ENCODE assay signal across 9 cellular contexts in genomic region chr15:63372018-63372705, GRCh38. TPM values are rescaled to one million over a fixed set of nuclear protein-coding genes. Genes with fewer than 3 reads are reported as not detected.
DNase-seq lines count a peak whose midpoint lies in the region; ATAC-seq, FAIRE-seq and TF ChIP-seq lines count a peak whose summit lies in the region.
"Had no signal": no experiment of that assay in that cellular context is flagged by ENCODE, and none has a peak within 500 bp of the region (broad histone marks: within the 10 kb centered on the region; RNA-seq: fewer than 3 reads in every experiment).

No MANE protein-coding gene starts in this region.

- no peak overlapping the region for H3K4me3 Mint-ChIP-seq in nephron

- DNase-seq in AG20443 (ENCODE audit: low spot score) (peak; percentile 91), M059J (ENCODE audit: low read depth) (peak; percentile 97), bronchial epithelial cell (ENCODE audit: low read depth) (peak; percentile 99), Karpas-422 (no peak), cortex of kidney (lab: John Stamatoyannopoulos, UW) (no peak)
- no peak for DNase-seq in effector CD8-positive, alpha-beta T cell (lab: John Stamatoyannopoulos, UW)

- H3K9me3 ChIP-seq in Karpas-422 (ENCODE audit: low read length) = no peaks in the 10 kb centered on the region

- H3K9ac ChIP-seq in Karpas-422 (ENCODE audit: low read length) = no peak overlapping the region

- H3K79me2 ChIP-seq in Karpas-422 (ENCODE audit: low read length) = no peaks in the 10 kb centered on the region

- H3K4me3 ChIP-seq in bronchial epithelial cell (ENCODE audit: low read depth, low read length) = no peak overlapping the region
- H3K4me3 ChIP-seq in Karpas-422 (ENCODE audit: low read length) = no peak overlapping the region
- H3K4me3 ChIP-seq: cardiac muscle cell had no signal

- H3K27me3 ChIP-seq in bronchial epithelial cell (ENCODE audit: control insufficient read depth, insufficient read depth, low read length) (no peaks in the 10 kb centered on the region), Karpas-422 (ENCODE audit: low read length) (no peaks in the 10 kb centered on the region)
- H3K27me3 ChIP-seq: cardiac muscle cell had no signal

- no peak for FAIRE-seq in bronchial epithelial cell (lab: Jason Lieb, UNC)

- no peak for TF ChIP-seq CTCF in bronchial epithelial cell (IDR thresholded peaks at IDR 0.05; ENCODE audit: insufficient read depth, low read length, severe bottlenecking)
- no peak for TF ChIP-seq CTCF in nephron (IDR thresholded peaks at IDR 0.05; ENCODE audit: unreplicated experiment in 3 of 3)

- H3K27ac Mint-ChIP-seq in nephron = peak overlapping the region in 2 of 3 experiments; percentile 64 to 74

- no peaks in the 10 kb centered on the region for H3K36me3 Mint-ChIP-seq in nephron (ENCODE audit: low read depth)

- no peaks in the 10 kb centered on the region for H4K20me1 ChIP-seq in Karpas-422 (ENCODE audit: insufficient read depth, low read depth, low read length)

- H3K9me2 ChIP-seq in Karpas-422 (replicated peaks; ENCODE audit: insufficient read depth, low read length) = no peaks in the 10 kb centered on the region

- H3K36me3 ChIP-seq in bronchial epithelial cell (ENCODE audit: control insufficient read depth, insufficient read depth, low read length) (peaks cover 5% of the 10 kb centered on the region), Karpas-422 (ENCODE audit: insufficient read depth, low read length) (no peaks in the 10 kb centered on the region)
- H3K36me3 ChIP-seq: cardiac muscle cell had no signal

- no peak overlapping the region for H3K27ac ChIP-seq in Karpas-422 (ENCODE audit: low read length)
- H3K27ac ChIP-seq: cardiac muscle cell had no signal

- no peaks in the 10 kb centered on the region for H3K9me3 Mint-ChIP-seq in nephron

- peaks cover 33% of the 10 kb centered on the region for H3K4me1 Mint-ChIP-seq in nephron

- no peak overlapping the region for H2AFZ ChIP-seq in Karpas-422 (ENCODE audit: low read length)

- H3K4me1 ChIP-seq in Karpas-422 (ENCODE audit: low read length) = no peaks in the 10 kb centered on the region; the same call in 1 of the 2 replicates

- no peak overlapping the region for H3K4me2 ChIP-seq in Karpas-422 (ENCODE audit: low read depth, low read length, poor library complexity, severe bottlenecking)

- no peak for ATAC-seq in HG02840 (IDR thresholded peaks at IDR 0.05; ENCODE audit: low FRiP score, unreplicated experiment)

- peaks cover 16% of the 10 kb centered on the region for H3K27me3 Mint-ChIP-seq in nephron (ENCODE audit: low read depth)

RNA-seq across cellular contexts. Expression of gene CA12, which starts 9.5 kb away (rescaled TPM):
- total RNA-seq in M059J (2014; rRNA removed; shearing (Covaris generic)) = 6.1 and 6.9 TPM in 2 replicates
- total RNA-seq in bronchial epithelial cell = 44.0 TPM in 2 replicates
- total RNA-seq in Karpas-422 (2014; rRNA removed; shearing (Covaris generic); ENCODE audit: low replicate concordance) = not detected in 2 replicates

Comparison
In these comparisons a context has a peak if more than half of its experiments do, and no peak if none do; other contexts are left out.
1. DNase-seq: peak in AG20443 (single experiment), M059J (single experiment) and bronchial epithelial cell (single experiment); none in Karpas-422 (single experiment), cortex of kidney (single experiment) and effector CD8-positive, alpha-beta T cell (single experiment).